ENCODE assay signal across 2 cellular contexts in the genomic region with DNA sequence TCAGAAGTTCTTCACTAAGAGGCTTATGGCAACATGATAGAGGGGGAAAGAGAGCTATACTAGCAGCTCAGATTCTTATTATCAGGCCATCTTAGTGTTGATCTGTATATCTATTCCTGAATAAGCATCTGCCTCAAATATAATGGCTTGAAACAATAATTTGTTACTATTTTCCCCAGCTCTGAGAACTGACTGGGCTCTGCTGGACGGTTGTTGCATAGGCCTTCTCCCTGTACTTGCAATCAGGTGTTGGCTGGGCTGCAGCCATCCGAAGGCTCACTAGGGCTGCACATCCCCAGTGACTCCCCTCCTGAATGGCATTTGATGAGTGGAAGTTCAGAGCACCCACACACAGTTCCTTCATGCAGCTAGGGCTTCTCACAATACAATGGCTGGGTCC.
TF ChIP-seq lines count a peak whose summit lies in the region.

No MANE protein-coding gene starts in this region.

TF ChIP-seq in HepG2, 621 proteins besides CTCF, POLR2A, EP300 and RAD21:
- TF ChIP-seq NFIC (IDR thresholded peaks at IDR 0.05; ENCODE audit: low read length) (no peak), ZNF331 (CRISPR knock-in tag; IDR thresholded peaks at IDR 0.05) (peak; percentile 100)
TF ChIP-seq in HepG2: peak in this region for 1.

TF ChIP-seq in HCT116, 20 proteins besides CTCF, POLR2A, EP300 and RAD21:
- TF ChIP-seq ELF1 (IDR thresholded peaks at IDR 0.05; ENCODE audit: borderline replicate concordance, low read depth): no peak
- TF ChIP-seq EGR1 (IDR thresholded peaks at IDR 0.05; ENCODE audit: low read depth): no peak
TF ChIP-seq in HCT116: peak in this region for 0.
